In genomic region chr5:153658606-153659005, GRCh38 we compare ENCODE assay signal across 33 cellular contexts.
A peak's percentile ranks its signal among the peaks of the same experiment; 100 is the strongest.
DNase-seq lines count a peak whose midpoint lies in the region; ATAC-seq, FAIRE-seq and TF ChIP-seq lines count a peak whose summit lies in the region.
"Had no signal": no experiment of that assay in that cellular context is flagged by ENCODE, and none has a peak within 500 bp of the region (broad histone marks: within the 10 kb centered on the region; RNA-seq: fewer than 3 reads in every experiment).

No MANE protein-coding gene starts in this region.

- H2AFZ ChIP-seq in GM23248 (0 out of 2 replicates have a peak overlapping the region, but pooled peaks have one; percentile 45), astrocyte (ENCODE audit: low read depth, low read length) (no peak overlapping the region), trophoblast cell (ENCODE audit: insufficient read depth, low read length, poor library complexity) (no peak overlapping the region)

- no peaks in the 10 kb centered on the region for H3K36me3 Mint-ChIP-seq in astrocyte (ENCODE audit: low read depth, unreplicated experiment)
- H3K36me3 Mint-ChIP-seq in activated CD4-positive, alpha-beta T cell treated with anti-CD3 and anti-CD28 coated beads for 36 hours (ENCODE audit: low read depth): no peaks in the 10 kb centered on the region
- H3K36me3 Mint-ChIP-seq: activated CD8-positive, alpha-beta memory T cell treated with anti-CD3 and anti-CD28 coated beads, Interleukin-2, amount 10 ng/mL, durations not matched to agents 7 days and 5 days; CD8-positive, alpha-beta T cell had no signal

- H3K23ac ChIP-seq in trophoblast cell (ENCODE audit: low read length): no peak overlapping the region

- no peak overlapping the region for H4K91ac ChIP-seq in trophoblast cell (ENCODE audit: low read depth, low read length)

- FAIRE-seq in astrocyte (lab: Jason Lieb, UNC): no peak
- FAIRE-seq: endometrium, urothelium cell line had no signal

- H3K27ac Mint-ChIP-seq in astrocyte (ENCODE audit: unreplicated experiment): no peak overlapping the region
- no peak overlapping the region for H3K27ac Mint-ChIP-seq in activated CD4-positive, alpha-beta T cell treated with anti-CD3 and anti-CD28 coated beads for 36 hours
- H3K27ac Mint-ChIP-seq: activated CD8-positive, alpha-beta memory T cell treated with anti-CD3 and anti-CD28 coated beads, Interleukin-2, amount 10 ng/mL, durations not matched to agents 7 days and 5 days; B cell; CD8-positive, alpha-beta T cell; dendritic cell treated with granulocyte-macrophage colony-stimulating factor and Interleukin-4, amounts not matched to agents 40 ng/mL and 50 ng/mL, for 4 days; stimulated activated naive CD8-positive, alpha-beta T cell treated with anti-CD3 and anti-CD28 coated beads, Interleukin-15, amount 100 ng/mL, for 72 hours had no signal

- intact Hi-C loops in activated CD4-positive, alpha-beta T cell treated with anti-CD3 and anti-CD28 coated beads for 36 hours (cut with DNase I, micrococcal nuclease): no loop called here

- H3K4me1 ChIP-seq in GM23248 (ENCODE audit: insufficient read depth) (peaks cover 35% of the 10 kb centered on the region), astrocyte (ENCODE audit: insufficient read depth, low read length) (peaks cover 23% of the 10 kb centered on the region), trophoblast cell (ENCODE audit: control insufficient read depth in 1 of 2, insufficient read depth in 2 of 2, low read length in 2 of 2) (peaks cover 0 to 6% of the 10 kb centered on the region in 2 experiments)
- H3K4me1 ChIP-seq: esophagus muscularis mucosa, HAP-1 had no signal

- H3K27me3 ChIP-seq in GM23248 (replicated peaks; ENCODE audit: insufficient read depth): no peaks in the 10 kb centered on the region
- no peaks in the 10 kb centered on the region for H3K27me3 ChIP-seq in astrocyte (ENCODE audit: insufficient read depth, low read length)
- H3K27me3 ChIP-seq in trophoblast cell (ENCODE audit: insufficient read depth, low read length): no peaks in the 10 kb centered on the region
- H3K27me3 ChIP-seq: esophagus muscularis mucosa, heart right ventricle, neutrophil, right lobe of liver had no signal

- peaks cover 6% of the 10 kb centered on the region for H3K27me3 Mint-ChIP-seq in astrocyte (ENCODE audit: low read depth, unreplicated experiment)
- H3K27me3 Mint-ChIP-seq in activated CD4-positive, alpha-beta T cell treated with anti-CD3 and anti-CD28 coated beads for 36 hours: peaks cover 7% of the 10 kb centered on the region
- H3K27me3 Mint-ChIP-seq: B cell; central memory CD8-positive, alpha-beta T cell; dendritic cell treated with granulocyte-macrophage colony-stimulating factor and Interleukin-4, amounts not matched to agents 40 ng/mL and 50 ng/mL, for 4 days; stimulated activated naive CD8-positive, alpha-beta T cell treated with anti-CD3 and anti-CD28 coated beads, Interleukin-15, amount 100 ng/mL, for 72 hours had no signal

- TF ChIP-seq CTCF in astrocyte (IDR thresholded peaks at IDR 0.05; ENCODE audit: insufficient read depth, low read depth, low read length): no peak

- CTCF ChIA-PET in activated CD4-positive, alpha-beta T cell treated with anti-CD3 and anti-CD28 coated beads for 36 hours (lab: Charles Lee): no interaction called here

- H3K79me2 ChIP-seq in GM23248 (ENCODE audit: insufficient read depth) (no peaks in the 10 kb centered on the region), astrocyte (ENCODE audit: insufficient read depth, low read length) (no peaks in the 10 kb centered on the region), trophoblast cell (ENCODE audit: control insufficient read depth, insufficient read depth, low read length, poor library complexity) (no peaks in the 10 kb centered on the region)

- no peak overlapping the region for H3K14ac ChIP-seq in trophoblast cell (ENCODE audit: low read length)

- no peak overlapping the region for H2BK120ac ChIP-seq in trophoblast cell (ENCODE audit: insufficient read depth, low read length, poor library complexity)

- H4K12ac ChIP-seq in trophoblast cell (ENCODE audit: low read depth, low read length): no peak overlapping the region

- ATAC-seq in activated CD4-positive, alpha-beta T cell treated with anti-CD3 and anti-CD28 coated beads for 36 hours: no peak
- ATAC-seq in GM18498 (IDR thresholded peaks at IDR 0.05; ENCODE audit: unreplicated experiment): no peak
- ATAC-seq: activated CD8-positive, alpha-beta memory T cell treated with anti-CD3 and anti-CD28 coated beads, Interleukin-2, amount 10 ng/mL, durations not matched to agents 7 days and 5 days; CD8-positive, alpha-beta T cell; right lobe of liver; stimulated activated naive CD8-positive, alpha-beta T cell treated with anti-CD3 and anti-CD28 coated beads, Interleukin-15, amount 100 ng/mL, for 72 hours had no signal

- no peak overlapping the region for H2AK5ac ChIP-seq in trophoblast cell (ENCODE audit: low read length)

- POLR2A ChIA-PET in activated CD4-positive, alpha-beta T cell treated with anti-CD3 and anti-CD28 coated beads for 36 hours (lab: Charles Lee): no interaction called here

- H2BK5ac ChIP-seq in trophoblast cell (ENCODE audit: low read depth, low read length, poor library complexity): no peak overlapping the region

- H3K4ac ChIP-seq in trophoblast cell (ENCODE audit: low read depth, low read length): no peak overlapping the region

- peaks cover 19% of the 10 kb centered on the region for H3K4me1 Mint-ChIP-seq in astrocyte (ENCODE audit: low read depth, unreplicated experiment)
- H3K4me1 Mint-ChIP-seq in activated CD4-positive, alpha-beta T cell treated with anti-CD3 and anti-CD28 coated beads for 36 hours: no peaks in the 10 kb centered on the region
- H3K4me1 Mint-ChIP-seq: activated CD8-positive, alpha-beta memory T cell treated with anti-CD3 and anti-CD28 coated beads, Interleukin-2, amount 10 ng/mL, durations not matched to agents 7 days and 5 days; B cell; central memory CD8-positive, alpha-beta T cell; stimulated activated naive CD8-positive, alpha-beta T cell treated with anti-CD3 and anti-CD28 coated beads, Interleukin-15, amount 100 ng/mL, for 72 hours had no signal

- H3K9me3 Mint-ChIP-seq in astrocyte (ENCODE audit: unreplicated experiment): no peaks in the 10 kb centered on the region
- no peaks in the 10 kb centered on the region for H3K9me3 Mint-ChIP-seq in activated CD4-positive, alpha-beta T cell treated with anti-CD3 and anti-CD28 coated beads for 36 hours (ENCODE audit: low read depth)
- H3K9me3 Mint-ChIP-seq: central memory CD8-positive, alpha-beta T cell; dendritic cell treated with granulocyte-macrophage colony-stimulating factor and Interleukin-4, amounts not matched to agents 40 ng/mL and 50 ng/mL, for 4 days; stimulated activated naive CD8-positive, alpha-beta T cell treated with anti-CD3 and anti-CD28 coated beads, Interleukin-15, amount 100 ng/mL, for 72 hours had no signal

- peak; percentile 28 for DNase-seq in GM23248
- DNase-seq in astrocyte (ENCODE audit: low read depth): peak; percentile 25
- DNase-seq in iris pigment epithelial cell (ENCODE audit: low read depth): peak; percentile 30
- DNase-seq in trophoblast cell: peak in 1 of 2 donors; percentile 7
- DNase-seq in activated CD4-positive, alpha-beta T cell treated with anti-CD3 and anti-CD28 coated beads for 36 hours: no peak
- no peak for DNase-seq in T-helper 1 cell
- DNase-seq in NCI-H2107 treated with DMSO at 0.1 percent for 48 hours (lab: John Stamatoyannopoulos, UW; ENCODE audit: unreplicated experiment): no peak
- DNase-seq: activated CD8-positive, alpha-beta memory T cell treated with anti-CD3 and anti-CD28 coated beads, Interleukin-2, amount 10 ng/mL, durations not matched to agents 7 days and 5 days; activated gamma-delta T cell treated with Interleukin-2 at 50 U/mL for 16 hours; activated T-cell treated with anti-CD3 and anti-CD28 coated beads, Interleukin-2, amount 50 U/mL, for 48 hours; CD8-positive, alpha-beta T cell; foreskin melanocyte; heart right ventricle; NCI-H2029 treated with DMSO at 0.1 percent for 48 hours; NCI-H526 treated with DMSO at 0.1 percent for 48 hours; right lobe of liver; Right ventricle myocardium superior; stimulated activated CD4-positive, alpha-beta T cell treated with anti-CD3 and anti-CD28 coated beads, Interleukin-12 subunit alpha, Interleukin-12 subunit beta, amount 100 ng/mL, for 4 hours; stimulated activated CD4-positive, alpha-beta T cell treated with anti-CD3 and anti-CD28 coated beads, Interleukin-2, amount 100 ng/mL, for 48 hours; stimulated activated naive CD8-positive, alpha-beta T cell treated with anti-CD3 and anti-CD28 coated beads, Interleukin-15, amount 100 ng/mL, for 72 hours; T1000 had no signal

- peak overlapping the region; percentile 47 for H3K4me2 ChIP-seq in GM23248 (ENCODE audit: unreplicated experiment)
- H3K4me2 ChIP-seq in astrocyte (ENCODE audit: low read length): peak overlapping the region; percentile 48
- no peak overlapping the region for H3K4me2 ChIP-seq in trophoblast cell (ENCODE audit: low read length)

- no peak overlapping the region for H2BK12ac ChIP-seq in trophoblast cell (ENCODE audit: low read length)

- H3K9me3 ChIP-seq in GM23248 (ENCODE audit: low read depth) (no peaks in the 10 kb centered on the region), astrocyte (ENCODE audit: insufficient read depth, low read depth, low read length) (no peaks in the 10 kb centered on the region), trophoblast cell (ENCODE audit: insufficient read depth, low read depth, low read length) (no peaks in the 10 kb centered on the region)
- H3K9me3 ChIP-seq: esophagus muscularis mucosa, HAP-1, heart right ventricle, neutrophil, right lobe of liver, thoracic aorta had no signal

- H3F3A ChIP-seq in GM23248 (ENCODE audit: insufficient read depth): peaks cover 36% of the 10 kb centered on the region

- in situ Hi-C loops in GM23248 (cut with MboI): no loop called here

- no peak overlapping the region for H3K4me3 ChIP-seq in GM23248
- H3K4me3 ChIP-seq in astrocyte (ENCODE audit: insufficient read depth, low read depth, low read length): no peak overlapping the region
- H3K4me3 ChIP-seq in trophoblast cell (ENCODE audit: low read depth, low read length): no peak overlapping the region
- H3K4me3 ChIP-seq: esophagus muscularis mucosa, HAP-1, heart right ventricle, lung, right lobe of liver, thoracic aorta had no signal

- H3K4me3 Mint-ChIP-seq in astrocyte (ENCODE audit: unreplicated experiment): no peak overlapping the region
- H3K4me3 Mint-ChIP-seq in activated CD4-positive, alpha-beta T cell treated with anti-CD3 and anti-CD28 coated beads for 36 hours: no peak overlapping the region
- H3K4me3 Mint-ChIP-seq: activated CD8-positive, alpha-beta memory T cell treated with anti-CD3 and anti-CD28 coated beads, Interleukin-2, amount 10 ng/mL, durations not matched to agents 7 days and 5 days; B cell; CD8-positive, alpha-beta T cell; central memory CD8-positive, alpha-beta T cell; dendritic cell treated with granulocyte-macrophage colony-stimulating factor and Interleukin-4, amounts not matched to agents 40 ng/mL and 50 ng/mL, for 4 days; stimulated activated naive CD8-positive, alpha-beta T cell treated with anti-CD3 and anti-CD28 coated beads, Interleukin-15, amount 100 ng/mL, for 72 hours had no signal

- H4K20me1 ChIP-seq in GM23248 (ENCODE audit: insufficient read depth) (no peaks in the 10 kb centered on the region), astrocyte (ENCODE audit: insufficient read depth, low read length) (no peaks in the 10 kb centered on the region)

- H3K9ac ChIP-seq in GM23248: no peak overlapping the region
- H3K9ac ChIP-seq in astrocyte (ENCODE audit: low read length): no peak overlapping the region
- no peak overlapping the region for H3K9ac ChIP-seq in trophoblast cell (ENCODE audit: low read length)

- no peak overlapping the region for H3K18ac ChIP-seq in trophoblast cell (ENCODE audit: low read length)

- no peak overlapping the region for H4K8ac ChIP-seq in trophoblast cell (ENCODE audit: low read depth, low read length)

- no peaks in the 10 kb centered on the region for H3K9me2 ChIP-seq in GM23248 (ENCODE audit: insufficient read depth)

- WGBS in GM23248 (ENCODE audit: low coverage in 1 of 2, low lambda C conversion rate in 2 of 2, missing lambda C conversion rate in 2 of 2), 2 experiments: 10 to 11% methylated on average over 5 of the region's 5 CpGs
- no CpG with 5 or more reads among the region's 5 CpGs for WGBS in trophoblast cell (ENCODE audit: extremely low coverage, insufficient coverage, insufficient read length)

- H3K27ac ChIP-seq in GM23248: no peak overlapping the region
- H3K27ac ChIP-seq in astrocyte (ENCODE audit: low read depth, low read length): peak overlapping the region; percentile 4
- H3K27ac ChIP-seq in trophoblast cell (ENCODE audit: low read depth, low read length): peak overlapping the region; percentile 23
- H3K27ac ChIP-seq: esophagus muscularis mucosa, heart right ventricle, HL-60, neutrophil, right lobe of liver, thoracic aorta had no signal

- no peaks in the 10 kb centered on the region for H3K79me1 ChIP-seq in trophoblast cell (ENCODE audit: low read length)

- no peaks in the 10 kb centered on the region for H3K36me3 ChIP-seq in GM23248 (ENCODE audit: low read depth)
- H3K36me3 ChIP-seq in astrocyte (ENCODE audit: insufficient read depth, low read length): no peaks in the 10 kb centered on the region
- H3K36me3 ChIP-seq in trophoblast cell (ENCODE audit: control insufficient read depth in 1 of 2, insufficient read depth in 2 of 2, low read length in 2 of 2): no peaks in the 10 kb centered on the region
- H3K36me3 ChIP-seq: esophagus muscularis mucosa, HAP-1, heart right ventricle, neutrophil, right lobe of liver, thoracic aorta had no signal

Comparison
In these comparisons a context has a peak if more than half of its experiments do, and no peak if none do; other contexts are left out.
1. DNase-seq: peak in GM23248 (single experiment), astrocyte (single experiment) and iris pigment epithelial cell (single experiment); none in activated CD4-positive, alpha-beta T cell treated with anti-CD3 and anti-CD28 coated beads for 36 hours (single experiment), T-helper 1 cell (0 of 5) and NCI-H2107 treated with DMSO at 0.1 percent for 48 hours (single experiment).